ENCODE assay signal across 1 cellular context in the genomic region with DNA sequence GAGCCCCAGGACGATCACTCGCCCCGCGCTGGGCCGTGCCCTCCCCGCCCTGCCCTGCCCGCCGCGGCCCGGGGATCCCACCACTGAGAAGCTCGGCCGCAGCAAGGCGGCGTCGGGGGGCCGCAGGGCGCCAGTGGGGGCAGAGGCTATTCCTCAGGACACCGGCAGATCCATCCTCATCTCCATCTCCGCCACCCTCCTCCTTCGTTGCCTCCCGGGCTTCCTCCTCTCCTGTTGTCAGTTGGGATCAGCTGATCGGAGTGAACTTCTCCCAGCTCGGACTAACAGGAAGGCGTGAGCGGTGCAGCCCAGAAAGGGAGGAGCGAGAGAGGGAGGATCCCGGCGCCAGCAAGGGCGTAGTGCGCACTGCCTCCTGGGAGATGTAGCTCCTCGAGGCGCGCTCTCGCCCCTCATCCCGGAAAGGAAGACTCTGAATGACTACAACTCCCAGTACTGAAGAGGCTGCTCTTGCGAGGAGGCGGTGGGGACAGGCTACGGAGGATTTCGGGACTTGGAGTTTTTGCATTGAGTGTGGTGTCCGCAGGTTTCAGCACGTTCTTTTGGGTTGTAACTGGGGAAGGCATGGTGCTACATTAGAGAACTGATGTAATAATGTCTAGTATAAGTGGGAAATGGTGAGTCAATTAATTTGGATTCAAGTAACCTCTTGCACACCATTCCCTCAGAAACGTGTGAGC.
TF ChIP-seq lines count a peak whose summit lies in the region.

A gene with protein sequence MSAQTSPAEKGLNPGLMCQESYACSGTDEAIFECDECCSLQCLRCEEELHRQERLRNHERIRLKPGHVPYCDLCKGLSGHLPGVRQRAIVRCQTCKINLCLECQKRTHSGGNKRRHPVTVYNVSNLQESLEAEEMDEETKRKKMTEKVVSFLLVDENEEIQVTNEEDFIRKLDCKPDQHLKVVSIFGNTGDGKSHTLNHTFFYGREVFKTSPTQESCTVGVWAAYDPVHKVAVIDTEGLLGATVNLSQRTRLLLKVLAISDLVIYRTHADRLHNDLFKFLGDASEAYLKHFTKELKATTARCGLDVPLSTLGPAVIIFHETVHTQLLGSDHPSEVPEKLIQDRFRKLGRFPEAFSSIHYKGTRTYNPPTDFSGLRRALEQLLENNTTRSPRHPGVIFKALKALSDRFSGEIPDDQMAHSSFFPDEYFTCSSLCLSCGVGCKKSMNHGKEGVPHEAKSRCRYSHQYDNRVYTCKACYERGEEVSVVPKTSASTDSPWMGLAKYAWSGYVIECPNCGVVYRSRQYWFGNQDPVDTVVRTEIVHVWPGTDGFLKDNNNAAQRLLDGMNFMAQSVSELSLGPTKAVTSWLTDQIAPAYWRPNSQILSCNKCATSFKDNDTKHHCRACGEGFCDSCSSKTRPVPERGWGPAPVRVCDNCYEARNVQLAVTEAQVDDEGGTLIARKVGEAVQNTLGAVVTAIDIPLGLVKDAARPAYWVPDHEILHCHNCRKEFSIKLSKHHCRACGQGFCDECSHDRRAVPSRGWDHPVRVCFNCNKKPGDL (minus strand): TSS at position 262 of the 698 bp plus-strand sequence. CDS start 2,598 bp downstream, outside the sequence.

TF ChIP-seq in HepG2, 621 proteins besides CTCF, POLR2A, EP300 and RAD21 (continued from another document and continues in another):
- TF ChIP-seq, protein P1, sequence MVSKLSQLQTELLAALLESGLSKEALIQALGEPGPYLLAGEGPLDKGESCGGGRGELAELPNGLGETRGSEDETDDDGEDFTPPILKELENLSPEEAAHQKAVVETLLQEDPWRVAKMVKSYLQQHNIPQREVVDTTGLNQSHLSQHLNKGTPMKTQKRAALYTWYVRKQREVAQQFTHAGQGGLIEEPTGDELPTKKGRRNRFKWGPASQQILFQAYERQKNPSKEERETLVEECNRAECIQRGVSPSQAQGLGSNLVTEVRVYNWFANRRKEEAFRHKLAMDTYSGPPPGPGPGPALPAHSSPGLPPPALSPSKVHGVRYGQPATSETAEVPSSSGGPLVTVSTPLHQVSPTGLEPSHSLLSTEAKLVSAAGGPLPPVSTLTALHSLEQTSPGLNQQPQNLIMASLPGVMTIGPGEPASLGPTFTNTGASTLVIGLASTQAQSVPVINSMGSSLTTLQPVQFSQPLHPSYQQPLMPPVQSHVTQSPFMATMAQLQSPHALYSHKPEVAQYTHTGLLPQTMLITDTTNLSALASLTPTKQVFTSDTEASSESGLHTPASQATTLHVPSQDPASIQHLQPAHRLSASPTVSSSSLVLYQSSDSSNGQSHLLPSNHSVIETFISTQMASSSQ (IDR thresholded peaks at IDR 0.05; ENCODE audit: low read depth) = no peak; the same call in 1 of the 2 replicates
- TF ChIP-seq, protein P1 (CRISPR knock-in tag; IDR thresholded peaks at IDR 0.05; ENCODE audit: borderline replicate concordance) = no peak; the same call in 1 of the 2 replicates
- TF ChIP-seq CHD2 (IDR thresholded peaks at IDR 0.05; ENCODE audit: low read depth, low read length) (no peak), ZNF101 (CRISPR knock-in tag; IDR thresholded peaks at IDR 0.05; ENCODE audit: borderline replicate concordance, low read depth) (no peak), PHF5A (CRISPR knock-in tag; IDR thresholded peaks at IDR 0.05; ENCODE audit: low read depth, unreplicated experiment) (no peak), SP1 (IDR thresholded peaks at IDR 0.05) (no peak), SP1 (CRISPR knock-in tag; IDR thresholded peaks at IDR 0.05) (peak; percentile 83), TP53 (CRISPR knock-in tag; conservative IDR thresholded peaks at IDR 0.05) (no peak), ZNF232 (CRISPR knock-in tag; IDR thresholded peaks at IDR 0.05; ENCODE audit: borderline replicate concordance) (no peak), HES4 (CRISPR knock-in tag; IDR thresholded peaks at IDR 0.05; ENCODE audit: borderline replicate concordance) (no peak), PAX8 (CRISPR knock-in tag; IDR thresholded peaks at IDR 0.05; ENCODE audit: borderline replicate concordance) (no peak), GABPB1 (CRISPR knock-in tag; IDR thresholded peaks at IDR 0.05) (peak; percentile 94), KMT2B (CRISPR knock-in tag; IDR thresholded peaks at IDR 0.05) (peak; percentile 84; the same call in 1 of the 2 replicates), HNRNPK (IDR thresholded peaks at IDR 0.05; ENCODE audit: low read depth, low read length, poor library complexity, severe bottlenecking) (no peak), ZNF430 (CRISPR knock-in tag; IDR thresholded peaks at IDR 0.05) (peak; percentile 43; the same call in 1 of the 2 replicates), CBX1 (IDR thresholded peaks at IDR 0.05; ENCODE audit: low read depth) (no peak), HHEX (CRISPR knock-in tag; IDR thresholded peaks at IDR 0.05) (no peak), KDM2A (CRISPR knock-in tag; IDR thresholded peaks at IDR 0.05; ENCODE audit: borderline replicate concordance, low read depth) (peak; percentile 68), ZNF121 (CRISPR knock-in tag; IDR thresholded peaks at IDR 0.05) (no peak), ARNT (IDR thresholded peaks at IDR 0.05) (no peak), ETV6 (CRISPR knock-in tag; conservative IDR thresholded peaks at IDR 0.05) (no peak), ZSCAN31 (CRISPR knock-in tag; IDR thresholded peaks at IDR 0.05; ENCODE audit: low read depth) (no peak), AGO2 (optimal IDR thresholded peaks at IDR 0.05; ENCODE audit: low read depth, low read length) (no peak), ZNF703 (CRISPR knock-in tag; IDR thresholded peaks at IDR 0.05; ENCODE audit: borderline replicate concordance) (no peak), ATRX (CRISPR knock-in tag; IDR thresholded peaks at IDR 0.05; ENCODE audit: borderline replicate concordance) (no peak)
- TF ChIP-seq, protein P2, sequence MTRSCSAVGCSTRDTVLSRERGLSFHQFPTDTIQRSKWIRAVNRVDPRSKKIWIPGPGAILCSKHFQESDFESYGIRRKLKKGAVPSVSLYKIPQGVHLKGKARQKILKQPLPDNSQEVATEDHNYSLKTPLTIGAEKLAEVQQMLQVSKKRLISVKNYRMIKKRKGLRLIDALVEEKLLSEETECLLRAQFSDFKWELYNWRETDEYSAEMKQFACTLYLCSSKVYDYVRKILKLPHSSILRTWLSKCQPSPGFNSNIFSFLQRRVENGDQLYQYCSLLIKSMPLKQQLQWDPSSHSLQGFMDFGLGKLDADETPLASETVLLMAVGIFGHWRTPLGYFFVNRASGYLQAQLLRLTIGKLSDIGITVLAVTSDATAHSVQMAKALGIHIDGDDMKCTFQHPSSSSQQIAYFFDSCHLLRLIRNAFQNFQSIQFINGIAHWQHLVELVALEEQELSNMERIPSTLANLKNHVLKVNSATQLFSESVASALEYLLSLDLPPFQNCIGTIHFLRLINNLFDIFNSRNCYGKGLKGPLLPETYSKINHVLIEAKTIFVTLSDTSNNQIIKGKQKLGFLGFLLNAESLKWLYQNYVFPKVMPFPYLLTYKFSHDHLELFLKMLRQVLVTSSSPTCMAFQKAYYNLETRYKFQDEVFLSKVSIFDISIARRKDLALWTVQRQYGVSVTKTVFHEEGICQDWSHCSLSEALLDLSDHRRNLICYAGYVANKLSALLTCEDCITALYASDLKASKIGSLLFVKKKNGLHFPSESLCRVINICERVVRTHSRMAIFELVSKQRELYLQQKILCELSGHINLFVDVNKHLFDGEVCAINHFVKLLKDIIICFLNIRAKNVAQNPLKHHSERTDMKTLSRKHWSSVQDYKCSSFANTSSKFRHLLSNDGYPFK (CRISPR knock-in tag; IDR thresholded peaks at IDR 0.05; ENCODE audit: borderline replicate concordance) = 0 out of 2 replicates have a peak, but pooled peaks have one; percentile 22
- TF ChIP-seq, protein P3, sequence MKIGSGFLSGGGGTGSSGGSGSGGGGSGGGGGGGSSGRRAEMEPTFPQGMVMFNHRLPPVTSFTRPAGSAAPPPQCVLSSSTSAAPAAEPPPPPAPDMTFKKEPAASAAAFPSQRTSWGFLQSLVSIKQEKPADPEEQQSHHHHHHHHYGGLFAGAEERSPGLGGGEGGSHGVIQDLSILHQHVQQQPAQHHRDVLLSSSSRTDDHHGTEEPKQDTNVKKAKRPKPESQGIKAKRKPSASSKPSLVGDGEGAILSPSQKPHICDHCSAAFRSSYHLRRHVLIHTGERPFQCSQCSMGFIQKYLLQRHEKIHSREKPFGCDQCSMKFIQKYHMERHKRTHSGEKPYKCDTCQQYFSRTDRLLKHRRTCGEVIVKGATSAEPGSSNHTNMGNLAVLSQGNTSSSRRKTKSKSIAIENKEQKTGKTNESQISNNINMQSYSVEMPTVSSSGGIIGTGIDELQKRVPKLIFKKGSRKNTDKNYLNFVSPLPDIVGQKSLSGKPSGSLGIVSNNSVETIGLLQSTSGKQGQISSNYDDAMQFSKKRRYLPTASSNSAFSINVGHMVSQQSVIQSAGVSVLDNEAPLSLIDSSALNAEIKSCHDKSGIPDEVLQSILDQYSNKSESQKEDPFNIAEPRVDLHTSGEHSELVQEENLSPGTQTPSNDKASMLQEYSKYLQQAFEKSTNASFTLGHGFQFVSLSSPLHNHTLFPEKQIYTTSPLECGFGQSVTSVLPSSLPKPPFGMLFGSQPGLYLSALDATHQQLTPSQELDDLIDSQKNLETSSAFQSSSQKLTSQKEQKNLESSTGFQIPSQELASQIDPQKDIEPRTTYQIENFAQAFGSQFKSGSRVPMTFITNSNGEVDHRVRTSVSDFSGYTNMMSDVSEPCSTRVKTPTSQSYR (CRISPR knock-in tag; IDR thresholded peaks at IDR 0.05; ENCODE audit: borderline replicate concordance) = peak; percentile 15; the same call in 1 of the 2 replicates
- TF ChIP-seq, protein P4, sequence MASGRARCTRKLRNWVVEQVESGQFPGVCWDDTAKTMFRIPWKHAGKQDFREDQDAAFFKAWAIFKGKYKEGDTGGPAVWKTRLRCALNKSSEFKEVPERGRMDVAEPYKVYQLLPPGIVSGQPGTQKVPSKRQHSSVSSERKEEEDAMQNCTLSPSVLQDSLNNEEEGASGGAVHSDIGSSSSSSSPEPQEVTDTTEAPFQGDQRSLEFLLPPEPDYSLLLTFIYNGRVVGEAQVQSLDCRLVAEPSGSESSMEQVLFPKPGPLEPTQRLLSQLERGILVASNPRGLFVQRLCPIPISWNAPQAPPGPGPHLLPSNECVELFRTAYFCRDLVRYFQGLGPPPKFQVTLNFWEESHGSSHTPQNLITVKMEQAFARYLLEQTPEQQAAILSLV (CRISPR knock-in tag; IDR thresholded peaks at IDR 0.05; ENCODE audit: borderline replicate concordance) = peak; percentile 62; the same call in 1 of the 2 replicates
- TF ChIP-seq, protein P5, sequence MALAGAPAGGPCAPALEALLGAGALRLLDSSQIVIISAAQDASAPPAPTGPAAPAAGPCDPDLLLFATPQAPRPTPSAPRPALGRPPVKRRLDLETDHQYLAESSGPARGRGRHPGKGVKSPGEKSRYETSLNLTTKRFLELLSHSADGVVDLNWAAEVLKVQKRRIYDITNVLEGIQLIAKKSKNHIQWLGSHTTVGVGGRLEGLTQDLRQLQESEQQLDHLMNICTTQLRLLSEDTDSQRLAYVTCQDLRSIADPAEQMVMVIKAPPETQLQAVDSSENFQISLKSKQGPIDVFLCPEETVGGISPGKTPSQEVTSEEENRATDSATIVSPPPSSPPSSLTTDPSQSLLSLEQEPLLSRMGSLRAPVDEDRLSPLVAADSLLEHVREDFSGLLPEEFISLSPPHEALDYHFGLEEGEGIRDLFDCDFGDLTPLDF (CRISPR knock-in tag; IDR thresholded peaks at IDR 0.05) = no peak; the same call in 1 of the 2 replicates
- TF ChIP-seq, protein P6, sequence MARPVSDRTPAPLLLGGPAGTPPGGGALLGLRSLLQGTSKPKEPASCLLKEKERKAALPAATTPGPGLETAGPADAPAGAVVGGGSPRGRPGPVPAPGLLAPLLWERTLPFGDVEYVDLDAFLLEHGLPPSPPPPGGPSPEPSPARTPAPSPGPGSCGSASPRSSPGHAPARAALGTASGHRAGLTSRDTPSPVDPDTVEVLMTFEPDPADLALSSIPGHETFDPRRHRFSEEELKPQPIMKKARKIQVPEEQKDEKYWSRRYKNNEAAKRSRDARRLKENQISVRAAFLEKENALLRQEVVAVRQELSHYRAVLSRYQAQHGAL (CRISPR knock-in tag; IDR thresholded peaks at IDR 0.05; ENCODE audit: not compliant biosample characterization) = no peak
- TF ChIP-seq, protein P7, sequence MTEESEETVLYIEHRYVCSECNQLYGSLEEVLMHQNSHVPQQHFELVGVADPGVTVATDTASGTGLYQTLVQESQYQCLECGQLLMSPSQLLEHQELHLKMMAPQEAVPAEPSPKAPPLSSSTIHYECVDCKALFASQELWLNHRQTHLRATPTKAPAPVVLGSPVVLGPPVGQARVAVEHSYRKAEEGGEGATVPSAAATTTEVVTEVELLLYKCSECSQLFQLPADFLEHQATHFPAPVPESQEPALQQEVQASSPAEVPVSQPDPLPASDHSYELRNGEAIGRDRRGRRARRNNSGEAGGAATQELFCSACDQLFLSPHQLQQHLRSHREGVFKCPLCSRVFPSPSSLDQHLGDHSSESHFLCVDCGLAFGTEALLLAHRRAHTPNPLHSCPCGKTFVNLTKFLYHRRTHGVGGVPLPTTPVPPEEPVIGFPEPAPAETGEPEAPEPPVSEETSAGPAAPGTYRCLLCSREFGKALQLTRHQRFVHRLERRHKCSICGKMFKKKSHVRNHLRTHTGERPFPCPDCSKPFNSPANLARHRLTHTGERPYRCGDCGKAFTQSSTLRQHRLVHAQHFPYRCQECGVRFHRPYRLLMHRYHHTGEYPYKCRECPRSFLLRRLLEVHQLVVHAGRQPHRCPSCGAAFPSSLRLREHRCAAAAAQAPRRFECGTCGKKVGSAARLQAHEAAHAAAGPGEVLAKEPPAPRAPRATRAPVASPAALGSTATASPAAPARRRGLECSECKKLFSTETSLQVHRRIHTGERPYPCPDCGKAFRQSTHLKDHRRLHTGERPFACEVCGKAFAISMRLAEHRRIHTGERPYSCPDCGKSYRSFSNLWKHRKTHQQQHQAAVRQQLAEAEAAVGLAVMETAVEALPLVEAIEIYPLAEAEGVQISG (CRISPR knock-in tag; IDR thresholded peaks at IDR 0.05) = peak; percentile 96
- TF ChIP-seq, protein P8, sequence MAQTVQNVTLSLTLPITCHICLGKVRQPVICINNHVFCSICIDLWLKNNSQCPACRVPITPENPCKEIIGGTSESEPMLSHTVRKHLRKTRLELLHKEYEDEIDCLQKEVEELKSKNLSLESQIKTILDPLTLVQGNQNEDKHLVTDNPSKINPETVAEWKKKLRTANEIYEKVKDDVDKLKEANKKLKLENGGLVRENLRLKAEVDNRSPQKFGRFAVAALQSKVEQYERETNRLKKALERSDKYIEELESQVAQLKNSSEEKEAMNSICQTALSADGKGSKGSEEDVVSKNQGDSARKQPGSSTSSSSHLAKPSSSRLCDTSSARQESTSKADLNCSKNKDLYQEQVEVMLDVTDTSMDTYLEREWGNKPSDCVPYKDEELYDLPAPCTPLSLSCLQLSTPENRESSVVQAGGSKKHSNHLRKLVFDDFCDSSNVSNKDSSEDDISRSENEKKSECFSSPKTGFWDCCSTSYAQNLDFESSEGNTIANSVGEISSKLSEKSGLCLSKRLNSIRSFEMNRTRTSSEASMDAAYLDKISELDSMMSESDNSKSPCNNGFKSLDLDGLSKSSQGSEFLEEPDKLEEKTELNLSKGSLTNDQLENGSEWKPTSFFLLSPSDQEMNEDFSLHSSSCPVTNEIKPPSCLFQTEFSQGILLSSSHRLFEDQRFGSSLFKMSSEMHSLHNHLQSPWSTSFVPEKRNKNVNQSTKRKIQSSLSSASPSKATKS (CRISPR knock-in tag; IDR thresholded peaks at IDR 0.05) = no peak
